Comparison of ENCODE assay signal across 8 cellular contexts in the genomic region with DNA sequence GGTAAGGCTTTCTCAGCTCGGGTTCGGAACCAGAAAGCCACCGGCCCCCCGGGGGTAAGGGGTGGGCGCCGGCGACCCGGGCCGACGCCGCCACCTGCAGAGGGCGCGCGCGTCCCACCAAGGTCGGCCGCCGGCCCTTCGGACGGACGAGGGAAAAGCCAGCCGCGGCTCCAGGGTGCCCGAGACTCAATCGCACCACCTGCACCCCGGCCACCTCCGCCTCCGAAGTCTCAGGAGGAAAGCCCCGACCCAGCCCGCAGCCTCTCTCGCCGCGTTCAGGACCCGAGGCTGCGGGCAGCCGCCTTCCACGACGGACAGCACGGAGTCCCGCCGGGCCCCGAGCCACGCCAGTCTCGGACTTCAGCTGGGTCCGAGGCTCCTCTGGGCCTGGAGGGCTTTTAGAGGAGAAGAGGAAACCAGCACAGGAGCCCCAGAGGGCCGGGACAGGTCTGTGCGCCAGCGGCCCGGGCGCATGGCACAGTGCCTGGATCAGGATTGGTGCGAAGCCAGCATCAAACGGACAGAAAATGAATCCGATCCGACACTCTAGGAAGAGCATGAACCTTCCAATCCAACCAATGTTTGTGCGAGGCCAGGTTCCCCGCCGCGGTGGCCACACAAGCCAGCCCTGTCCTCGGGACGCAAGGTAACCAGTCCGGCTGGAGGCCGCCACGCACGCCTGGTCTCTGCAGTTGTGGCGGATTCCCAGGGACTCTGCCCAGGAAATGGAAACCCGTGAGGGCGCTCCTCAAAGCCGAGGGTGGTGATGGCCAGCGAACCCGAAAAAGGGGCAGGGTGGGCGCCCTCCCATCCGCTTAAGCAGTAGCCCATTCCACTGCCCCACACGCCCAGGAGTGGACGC. TPM values are rescaled to one million over a fixed set of nuclear protein-coding genes. Genes with fewer than 3 reads are reported as not detected.
DNase-seq lines count a peak whose midpoint lies in the region; ATAC-seq and TF ChIP-seq lines count a peak whose summit lies in the region.

No MANE protein-coding gene starts in this region.

- WGBS in ectodermal cell, 2 experiments: 10% methylated on average over 74 of the region's 74 CpGs

- peaks cover 4% of the 10 kb centered on the region for H3K36me3 Mint-ChIP-seq in mesothelial cell of epicardium

- H3K9me3 Mint-ChIP-seq in mesothelial cell of epicardium: no peaks in the 10 kb centered on the region

- H3K27ac Mint-ChIP-seq in mesothelial cell of epicardium: no peak overlapping the region

- H3K4me1 Mint-ChIP-seq in mesothelial cell of epicardium: peaks cover 30% of the 10 kb centered on the region

- H3K4me3 ChIP-seq in ectodermal cell (ENCODE audit: insufficient read depth, low read depth, low read length): peak overlapping the region; percentile 25

- no peak overlapping the region for H3K4me3 Mint-ChIP-seq in mesothelial cell of epicardium

- H3K27me3 ChIP-seq in ectodermal cell (ENCODE audit: control insufficient read depth, insufficient read depth, low read length, poor library complexity, severe bottlenecking): peaks cover 80% of the 10 kb centered on the region

- no peak overlapping the region for H3K27ac ChIP-seq in ectodermal cell (ENCODE audit: insufficient read depth, low read depth, low read length, poor library complexity, severe bottlenecking)

- H3K4me1 ChIP-seq in ectodermal cell (ENCODE audit: control insufficient read depth, insufficient read depth, low read length): peaks cover 50% of the 10 kb centered on the region

- H3K9me3 ChIP-seq in ectodermal cell (ENCODE audit: control insufficient read depth, low read length): no peaks in the 10 kb centered on the region

- H3K27me3 Mint-ChIP-seq in mesothelial cell of epicardium (ENCODE audit: low read depth): peaks cover 61% of the 10 kb centered on the region

- H3K36me3 ChIP-seq in ectodermal cell (ENCODE audit: control insufficient read depth, insufficient read depth, low read length): peaks cover 9% of the 10 kb centered on the region

- DNase-seq in NOMO-1 treated with DMSO at 0.1 percent for 48 hours (lab: John Stamatoyannopoulos, UW; ENCODE audit: unreplicated experiment): peak; percentile 32
- no peak for DNase-seq in NOMO-1 (lab: John Stamatoyannopoulos, UW; ENCODE audit: unreplicated experiment in 2 of 2)
- DNase-seq in NCI-H446 treated with DMSO at 0.1 percent for 48 hours (lab: John Stamatoyannopoulos, UW): peak; percentile 10
- peak in 1 of 2 experiments; percentile 67 for DNase-seq in mesothelial cell of epicardium (ENCODE audit: low spot score in 2 of 2, unreplicated experiment in 2 of 2)
- DNase-seq in pons (ENCODE audit: low spot score): no peak
- no peak for DNase-seq in GF-D8 (lab: John Stamatoyannopoulos, UW)

- no peak for ATAC-seq in HG02759 (IDR thresholded peaks at IDR 0.05; ENCODE audit: unreplicated experiment)

- peak; percentile 67 for TF ChIP-seq CTCF in mesothelial cell of epicardium (IDR thresholded peaks at IDR 0.05; ENCODE audit: unreplicated experiment)

RNA-seq across cellular contexts. Expression of a gene that starts 6.7 kb away (rescaled TPM):
- polyA plus RNA-seq in ectodermal cell (2013, experiment 1 of 4): 10.4 TPM
- polyA plus RNA-seq in ectodermal cell (2013, experiment 2 of 4): 8.2 TPM
- 6.6 TPM for polyA plus RNA-seq in ectodermal cell (2013, experiment 3 of 4)
- polyA plus RNA-seq in ectodermal cell (2013, experiment 4 of 4): 7.7 TPM
- total RNA-seq in mesothelial cell of epicardium: 15.5 to 18.6 TPM (median 16.3 TPM) in 3 replicates

RNA-seq across cellular contexts. Expression of a gene that starts 12.2 kb away (rescaled TPM):
- polyA plus RNA-seq in ectodermal cell (2013, experiment 1 of 4): 131 TPM
- polyA plus RNA-seq in ectodermal cell (2013, experiment 2 of 4): 138 TPM
- 105 TPM for polyA plus RNA-seq in ectodermal cell (2013, experiment 3 of 4)
- polyA plus RNA-seq in ectodermal cell (2013, experiment 4 of 4): 110 TPM
- total RNA-seq in mesothelial cell of epicardium: 47.1 to 49.7 TPM (median 48.6 TPM) in 3 replicates

RNA-seq across cellular contexts. Expression of a gene that starts 49.1 kb away (rescaled TPM):
- polyA plus RNA-seq in ectodermal cell (2013, experiment 1 of 4): 9.8 TPM
- 10.1 TPM for polyA plus RNA-seq in ectodermal cell (2013, experiment 2 of 4)
- 8.3 TPM for polyA plus RNA-seq in ectodermal cell (2013, experiment 3 of 4)
- polyA plus RNA-seq in ectodermal cell (2013, experiment 4 of 4): 6.7 TPM
- 30.8 to 35.0 TPM (median 32.1 TPM) in 3 replicates for total RNA-seq in mesothelial cell of epicardium

RNA-seq across cellular contexts. Expression of a gene that starts 59.4 kb away (rescaled TPM):
- not detected for polyA plus RNA-seq in ectodermal cell (2013, experiment 1 of 4)
- polyA plus RNA-seq in ectodermal cell (2013, experiment 2 of 4): not detected
- not detected for polyA plus RNA-seq in ectodermal cell (2013, experiment 3 of 4)
- polyA plus RNA-seq in ectodermal cell (2013, experiment 4 of 4): not detected
- total RNA-seq in mesothelial cell of epicardium: not detected in 3 replicates

Comparison
In these comparisons a context has a peak if more than half of its experiments do, and no peak if none do; other contexts are left out.
1. DNase-seq: peak in NOMO-1 treated with DMSO at 0.1 percent for 48 hours (single experiment) and NCI-H446 treated with DMSO at 0.1 percent for 48 hours (single experiment); none in NOMO-1 (0 of 2), pons (single experiment) and GF-D8 (single experiment).